8 cellular contexts compared by ENCODE assay signal in genomic region chr1:224170748-224171478, GRCh38. TPM values are rescaled to one million over a fixed set of nuclear protein-coding genes. Genes with fewer than 3 reads are reported as not detected.
DNase-seq lines count a peak whose midpoint lies in the region; ATAC-seq and TF ChIP-seq lines count a peak whose summit lies in the region.

No MANE protein-coding gene starts in this region.

- no peaks in the 10 kb centered on the region for H3K4me1 ChIP-seq in A673 (ENCODE audit: insufficient read depth, low read length, poor library complexity, severe bottlenecking)
- H3K4me1 ChIP-seq in esophagus squamous epithelium = peaks cover 7 to 59% (median 19%) of the 10 kb centered on the region in 3 donors
- no peaks in the 10 kb centered on the region for H3K4me1 ChIP-seq in smooth muscle cell (ENCODE audit: low read depth)
- peaks cover 0 to 28% (median 15%) of the 10 kb centered on the region in 4 donors for H3K4me1 ChIP-seq in tibial artery

- TF ChIP-seq CTCF in A673 (conservative IDR thresholded peaks at IDR 0.05; ENCODE audit: low read depth, low read length) (peak; percentile 44; the same call in 1 of the 2 replicates), GM12875 (IDR thresholded peaks at IDR 0.05; ENCODE audit: borderline replicate concordance, insufficient read depth, low read depth, low read length) (peak; percentile 31; the same call in 1 of the 2 replicates), esophagus squamous epithelium (IDR thresholded peaks at IDR 0.05) (peak in 5 of 6 experiments; percentile 46 to 66 (median 51)), smooth muscle cell (IDR thresholded peaks at IDR 0.05; ENCODE audit: borderline replicate concordance, insufficient read depth, poor library complexity, severe bottlenecking) (peak; percentile 26), tibial artery (IDR thresholded peaks at IDR 0.05) (no peak)

- POLR2A ChIA-PET in A673 (lab: Charles Lee; ENCODE audit: low non-redundant PET) = no interaction called here

- peaks cover 6% of the 10 kb centered on the region for H3F3A ChIP-seq in smooth muscle cell (ENCODE audit: low read depth)

- intact Hi-C loops in A673 (cut with micrococcal nuclease; ENCODE audit: unreplicated experiment) = no loop called here
- intact Hi-C loops in esophagus squamous epithelium (cut with DNase I) = no loop called here
- intact Hi-C loops in tibial artery (cut with DNase I; ENCODE audit: low total_unique reads) = no loop called here

- no peaks in the 10 kb centered on the region for H3K36me3 ChIP-seq in A673 (ENCODE audit: insufficient read depth, low read length, poor library complexity, severe bottlenecking)
- H3K36me3 ChIP-seq in esophagus squamous epithelium = no peaks in the 10 kb centered on the region
- H3K36me3 ChIP-seq in smooth muscle cell (ENCODE audit: low read depth) = no peaks in the 10 kb centered on the region
- no peaks in the 10 kb centered on the region for H3K36me3 ChIP-seq in tibial artery

- H3K27me3 ChIP-seq in A673 (replicated peaks; ENCODE audit: insufficient read depth, low read depth, low read length, poor library complexity) = no peaks in the 10 kb centered on the region
- no peaks in the 10 kb centered on the region for H3K27me3 ChIP-seq in esophagus squamous epithelium
- no peaks in the 10 kb centered on the region for H3K27me3 ChIP-seq in smooth muscle cell (ENCODE audit: low read depth)
- H3K27me3 ChIP-seq in tibial artery = no peaks in the 10 kb centered on the region

- CTCF ChIA-PET in A673 (lab: Charles Lee) = no interaction called here

- DNase-seq in A673 (ENCODE audit: low spot score) (no peak), T follicular helper cell (ENCODE audit: low read depth) (peak; percentile 38), esophagus squamous epithelium (lab: John Stamatoyannopoulos, UW) (no peak), smooth muscle cell (lab: John Stamatoyannopoulos, UW; ENCODE audit: unreplicated experiment) (no peak), NCI-H1105 treated with DMSO at 0.1 percent for 48 hours (lab: John Stamatoyannopoulos, UW) (no peak), tibial artery (no peak)

- H3K9me3 ChIP-seq in A673 (ENCODE audit: low read depth, low read length, poor library complexity, severe bottlenecking) (no peaks in the 10 kb centered on the region), esophagus squamous epithelium (no peaks in the 10 kb centered on the region), smooth muscle cell (replicated peaks; ENCODE audit: low read depth) (no peaks in the 10 kb centered on the region), tibial artery (no peaks in the 10 kb centered on the region)

- no peak for ATAC-seq in GM19395 (IDR thresholded peaks at IDR 0.05; ENCODE audit: unreplicated experiment)

- H3K4me3 ChIP-seq in A673 (ENCODE audit: low read depth, low read length, poor library complexity, severe bottlenecking) = no peak overlapping the region
- no peak overlapping the region for H3K4me3 ChIP-seq in GM12875 (ENCODE audit: low read depth, low read length)
- no peak overlapping the region for H3K4me3 ChIP-seq in esophagus squamous epithelium
- H3K4me3 ChIP-seq in smooth muscle cell = no peak overlapping the region
- H3K4me3 ChIP-seq in tibial artery = no peak overlapping the region

- no peak overlapping the region for H3K27ac ChIP-seq in A673 (ENCODE audit: low read depth, low read length, poor library complexity, severe bottlenecking)
- peak overlapping the region in 1 of 4 donors; percentile 20 for H3K27ac ChIP-seq in esophagus squamous epithelium
- no peak overlapping the region for H3K27ac ChIP-seq in smooth muscle cell (ENCODE audit: low read depth)
- H3K27ac ChIP-seq in tibial artery = no peak overlapping the region

- 65 to 66% methylated on average over 9 of the region's 9 CpGs for WGBS in esophagus squamous epithelium, 2 donors
- WGBS in smooth muscle cell (ENCODE audit: low lambda C conversion rate) = 97% methylated on average over 9 of the region's 9 CpGs

- no peak for TF ChIP-seq POLR2A in esophagus squamous epithelium (IDR thresholded peaks at IDR 0.05)

- no peak overlapping the region for H2AFZ ChIP-seq in smooth muscle cell (ENCODE audit: low read depth)

- H3K79me2 ChIP-seq in smooth muscle cell (ENCODE audit: low read depth) = no peaks in the 10 kb centered on the region

- H3K9ac ChIP-seq in smooth muscle cell (ENCODE audit: low read depth) = no peak overlapping the region

- no peak overlapping the region for H3K4me2 ChIP-seq in smooth muscle cell

- no TSS peak for BruUV-seq in A673 (replicated peaks; lab: Mats Ljungman, UMichigan)

- H4K20me1 ChIP-seq in smooth muscle cell (ENCODE audit: low read depth) = no peaks in the 10 kb centered on the region

RNA-seq across cellular contexts. Expression of gene DEGS1, which starts 12.1 kb away (rescaled TPM):
- total RNA-seq in A673 (2021) (55.4 and 70.0 TPM in 2 replicates), esophagus squamous epithelium (10 to 100 TPM; 50.2 to 93.3 (median 67.8) TPM), smooth muscle cell (188 and 310 TPM in 2 replicates)
- 179 and 188 TPM in 2 replicates for polyA plus RNA-seq in smooth muscle cell

RNA-seq across cellular contexts. Expression of gene FBXO28, which starts 57.0 kb away (rescaled TPM):
- total RNA-seq in A673 (2021) (39.0 and 45.8 TPM in 2 replicates), esophagus squamous epithelium (10 to 100 TPM; 25.2 to 34.3 (median 31.5) TPM), smooth muscle cell (37.0 and 38.5 TPM in 2 replicates)
- polyA plus RNA-seq in smooth muscle cell = 9.1 and 9.6 TPM in 2 replicates

Comparison
In these comparisons a context has a peak if more than half of its experiments do, and no peak if none do; other contexts are left out.
1. CTCF ChIP-seq: peak in A673 (single experiment), GM12875 (single experiment), esophagus squamous epithelium (5 of 6) and smooth muscle cell (single experiment); none in tibial artery (0 of 2).